Comparison of ENCODE assay signal across 8 cellular contexts in genomic region chr20:53706511-53707031, GRCh38.
DNase-seq lines count a peak whose midpoint lies in the region; ATAC-seq, FAIRE-seq and TF ChIP-seq lines count a peak whose summit lies in the region.

No MANE protein-coding gene starts in this region.

- H3K27me3 ChIP-seq in H1 (replicated peaks in 1 of 4; ENCODE audit: control insufficient read depth in 3 of 4, extremely low read depth in 1 of 4, insufficient read depth in 3 of 4, low read length in 3 of 4): no peaks in the 10 kb centered on the region
- H3K27me3 ChIP-seq in stomach: no peaks in the 10 kb centered on the region

- no peak overlapping the region for H2BK20ac ChIP-seq in H1 (ENCODE audit: low read length)

- no peak for TF ChIP-seq POLR2A in H1 (IDR thresholded peaks at IDR 0.05; ENCODE audit: control extremely low read depth in 1 of 2, low read depth in 2 of 2, low read length in 2 of 2)
- TF ChIP-seq POLR2A in stomach (IDR thresholded peaks at IDR 0.05): no peak

- H3K56ac ChIP-seq in H1 (replicated peaks; ENCODE audit: insufficient read length, low read depth, low read length): no peak overlapping the region

- H3K4me2 ChIP-seq in H1 (ENCODE audit: insufficient read depth in 1 of 2, low read depth in 2 of 2, low read length in 2 of 2): no peak overlapping the region

- intact Hi-C loops in stomach (cut with DNase I; ENCODE audit: low total_unique reads): no loop called here

- TF ChIP-seq CTCF in H1 (IDR thresholded peaks at IDR 0.05; ENCODE audit: control extremely low read depth in 1 of 3, insufficient read depth in 1 of 3, low read depth in 1 of 3, low read length in 3 of 3) (no peak), stomach (IDR thresholded peaks at IDR 0.05) (no peak)

- TF ChIP-seq EP300 in H1 (IDR thresholded peaks at IDR 0.05; ENCODE audit: borderline replicate concordance in 1 of 2, low read depth in 2 of 2, low read length in 2 of 2) (no peak), stomach (IDR thresholded peaks at IDR 0.05) (no peak)

- H3K4me1 ChIP-seq in H1 (replicated peaks in 1 of 4; ENCODE audit: control insufficient read depth in 3 of 4, insufficient read depth in 4 of 4, low read length in 3 of 4) (peaks cover under 1 to 7% (median 2%) of the 10 kb centered on the region in 4 experiments; a peak in 5 of 7 replicates), stomach (peaks cover 0 to 27% (median 15%) of the 10 kb centered on the region in 4 donors)

- H3K27ac ChIP-seq in H1 (ENCODE audit: low read depth, low read length): no peak overlapping the region
- peak overlapping the region in 4 of 5 donors; percentile 14 to 53 (median 30) for H3K27ac ChIP-seq in stomach

- H2BK15ac ChIP-seq in H1 (ENCODE audit: low read length): no peak overlapping the region

- no peak overlapping the region for H2BK120ac ChIP-seq in H1 (replicated peaks; ENCODE audit: low read depth, low read length)

- H2BK12ac ChIP-seq in H1 (ENCODE audit: low read depth, low read length): no peak overlapping the region

- no peak overlapping the region for H3K4me3 ChIP-seq in H1 (ENCODE audit: extremely low read depth in 1 of 4, insufficient read depth in 2 of 4, low read depth in 3 of 4, low read length in 4 of 4)
- H3K4me3 ChIP-seq in stomach: no peak overlapping the region

- H3K14ac ChIP-seq in H1 (ENCODE audit: insufficient read length): no peak overlapping the region

- peaks cover 3% of the 10 kb centered on the region for H3K23me2 ChIP-seq in H1 (ENCODE audit: low read depth, low read length)

- H2BK5ac ChIP-seq in H1 (ENCODE audit: low read depth, low read length): no peak overlapping the region

- H2AFZ ChIP-seq in H1 (ENCODE audit: low read length): 0 out of 2 replicates have a peak overlapping the region, but pooled peaks have one; percentile 14

- H3K9ac ChIP-seq in H1 (replicated peaks in 1 of 4; ENCODE audit: extremely low read depth in 1 of 4, low read depth in 3 of 4, low read length in 3 of 4): no peak overlapping the region

- CTCF ChIA-PET in H1 (lab: Charles Lee; ENCODE audit: partially characterized antibody): interaction anchor here (1.0 to 2.3 kb wide), 3 partner anchors 10 to 233 kb away, joined by 3 to 11 read pairs (median 3); no protein-coding TSS in a partner anchor

- H2AK5ac ChIP-seq in H1 (ENCODE audit: low read depth, low read length): no peak overlapping the region

- H3K23ac ChIP-seq in H1 (ENCODE audit: insufficient read length): no peak overlapping the region

- peak; percentile 53 for ATAC-seq in GM18868 (IDR thresholded peaks at IDR 0.05; ENCODE audit: unreplicated experiment)

- POLR2A ChIA-PET in H1 (lab: Charles Lee; ENCODE audit: partially characterized antibody): interaction anchor here (1.0 kb wide), 1 partner anchor 233 kb away, joined by 3 read pairs; no protein-coding TSS in a partner anchor

- no peak for TF ChIP-seq RAD21 in H1 (IDR thresholded peaks at IDR 0.05 in 1 of 2, conservative IDR thresholded peaks at IDR 0.05 in 1 of 2; ENCODE audit: low read depth in 2 of 2, low read length in 2 of 2)

- H3K36me3 ChIP-seq in H1 (ENCODE audit: control insufficient read depth in 2 of 4, insufficient read depth in 4 of 4, low read length in 3 of 4): no peaks in the 10 kb centered on the region
- H3K36me3 ChIP-seq in stomach: no peaks in the 10 kb centered on the region

- 81% methylated on average over 5 of the region's 5 CpGs; no CpG with 5 or more reads in 1 of the 2 experiments for WGBS in H1 (ENCODE audit: extremely low coverage in 1 of 2, insufficient coverage in 1 of 2, insufficient read length in 1 of 2, insufficient replicate concordance in 2 of 2, low coverage in 1 of 2, low lambda C conversion rate in 2 of 2, missing lambda C conversion rate in 1 of 2), 2 experiments
- 42 to 65% (median 43%) methylated on average over 5 of the region's 5 CpGs for WGBS in stomach, 5 donors

- FAIRE-seq in H1 (lab: Jason Lieb, UNC): no peak

- no peak overlapping the region for H3K18ac ChIP-seq in H1 (ENCODE audit: extremely low read depth, low read length)

- H3K9me3 ChIP-seq in H1 (ENCODE audit: insufficient read depth in 2 of 2, low read depth in 1 of 2, low read length in 1 of 2): no peaks in the 10 kb centered on the region
- no peaks in the 10 kb centered on the region for H3K9me3 ChIP-seq in stomach

- no peaks in the 10 kb centered on the region for H3K79me1 ChIP-seq in H1 (ENCODE audit: low read depth, low read length)

- no peak overlapping the region for H3K4ac ChIP-seq in H1 (replicated peaks; ENCODE audit: insufficient read length, low read depth, low read length)

- no peaks in the 10 kb centered on the region for H4K20me1 ChIP-seq in H1 (replicated peaks in 1 of 2; ENCODE audit: control insufficient read depth in 1 of 2, insufficient read depth in 2 of 2, low read length in 2 of 2)

- H4K91ac ChIP-seq in H1 (replicated peaks; ENCODE audit: insufficient read length, low read length): no peak overlapping the region

- no peak overlapping the region for H4K5ac ChIP-seq in H1 (ENCODE audit: insufficient read length, low read depth, low read length)

- DNase-seq in A172 (ENCODE audit: low spot score) (peak; percentile 26), NCI-H2171 treated with DMSO at 0.1 percent for 48 hours (lab: John Stamatoyannopoulos, UW) (peak; percentile 82), H1 (ENCODE audit: low read depth in 1 of 2, low spot score in 2 of 2) (no peak), stomach (no peak), pons (ENCODE audit: low spot score) (no peak), NCI-H446 treated with DMSO at 0.1 percent for 48 hours (lab: John Stamatoyannopoulos, UW) (no peak), NCI-H510A (lab: John Stamatoyannopoulos, UW) (no peak)

- no peaks in the 10 kb centered on the region for H3K79me2 ChIP-seq in H1 (ENCODE audit: control insufficient read depth in 1 of 2, insufficient read depth in 2 of 2, low read length in 2 of 2)

- H4K8ac ChIP-seq in H1 (ENCODE audit: extremely low read depth, insufficient read depth, low read length): no peak overlapping the region

TF ChIP-seq in H1, 55 proteins besides CTCF, POLR2A, EP300 and RAD21:
- TF ChIP-seq MAFK (IDR thresholded peaks at IDR 0.05; ENCODE audit: low read depth, low read length) (no peak), TCF12 (IDR thresholded peaks at IDR 0.05; ENCODE audit: low read depth, low read length) (no peak), CBX5 (IDR thresholded peaks at IDR 0.05; ENCODE audit: low read depth, low read length) (no peak), CEBPB (IDR thresholded peaks at IDR 0.05; ENCODE audit: low read depth, low read length) (no peak)

Comparison
In these comparisons a context has a peak if more than half of its experiments do, and no peak if none do; other contexts are left out.
1. DNase-seq: peak in A172 (single experiment) and NCI-H2171 treated with DMSO at 0.1 percent for 48 hours (single experiment); none in H1 (0 of 2), stomach (single experiment), pons (single experiment), NCI-H446 treated with DMSO at 0.1 percent for 48 hours (single experiment) and NCI-H510A (single experiment).